In genomic region chr17:55959756-55960155, GRCh38 we compare ENCODE assay signal across 15 cellular contexts.
A peak's percentile ranks its signal among the peaks of the same experiment; 100 is the strongest.
DNase-seq lines count a peak whose midpoint lies in the region; ATAC-seq, FAIRE-seq and TF ChIP-seq lines count a peak whose summit lies in the region.
"Had no signal": no experiment of that assay in that cellular context is flagged by ENCODE, and none has a peak within 500 bp of the region (broad histone marks: within the 10 kb centered on the region; RNA-seq: fewer than 3 reads in every experiment).

No MANE protein-coding gene starts in this region.

- TF ChIP-seq CTCF in Loucy (conservative IDR thresholded peaks at IDR 0.05; ENCODE audit: low read length) (no peak), K562 (IDR thresholded peaks at IDR 0.05 in 2 of 3, conservative IDR thresholded peaks at IDR 0.05 in 1 of 3; ENCODE audit: insufficient read depth in 2 of 3, low read depth in 1 of 3, low read length in 3 of 3) (no peak)

- no peaks in the 10 kb centered on the region for H3F3A ChIP-seq in Loucy (ENCODE audit: low read depth)

- POLR2A ChIA-PET in K562 (lab: Yijun Ruan, JAX), result no interaction called here

- H3K4me2 ChIP-seq in Loucy (ENCODE audit: low read depth, low read length, poor library complexity, severe bottlenecking), result peak overlapping the region; percentile 58
- H3K4me2 ChIP-seq in K562 (ENCODE audit: insufficient read depth, low read length), result no peak overlapping the region
- H3K4me2 ChIP-seq: GM23338 had no signal

- 6% methylated on average over 5 of the region's 5 CpGs for WGBS in K562 (ENCODE audit: insufficient coverage, low coverage, missing lambda C conversion rate)

- no TSS peak for BruUV-seq in K562 (replicated peaks; lab: Mats Ljungman, UMichigan)

- H3K9ac ChIP-seq in Loucy (ENCODE audit: low read depth, low read length, poor library complexity, severe bottlenecking), result peak overlapping the region; percentile 4
- H3K9ac ChIP-seq in K562 (ENCODE audit: insufficient read depth in 1 of 2, low read depth in 2 of 2, low read length in 2 of 2), result no peak overlapping the region

- ATAC-seq in K562, result no peak
- ATAC-seq: GM23338, Panc1 had no signal

- H3K4me1 ChIP-seq in Loucy (ENCODE audit: insufficient read depth, low read length, poor library complexity, severe bottlenecking) (peaks cover 29% of the 10 kb centered on the region), K562 (replicated peaks in 1 of 2; ENCODE audit: control insufficient read depth in 2 of 2, insufficient read depth in 2 of 2, low read length in 2 of 2) (no peaks in the 10 kb centered on the region), HAP-1 (no peaks in the 10 kb centered on the region)

- FAIRE-seq in GM12891 (lab: Jason Lieb, UNC), result no peak
- no peak for FAIRE-seq in K562 (lab: Jason Lieb, UNC)

- no peak overlapping the region for H3K27ac ChIP-seq in K562 (ENCODE audit: extremely low read depth, low read depth, low read length)

- H3K79me2 ChIP-seq in Loucy (ENCODE audit: insufficient read depth, low read length) (no peaks in the 10 kb centered on the region), K562 (ENCODE audit: control insufficient read depth, insufficient read depth, low read length) (no peaks in the 10 kb centered on the region)

- H4K20me1 ChIP-seq in Loucy (ENCODE audit: insufficient read depth, low read length, poor library complexity, severe bottlenecking) (no peaks in the 10 kb centered on the region), K562 (replicated peaks; ENCODE audit: control insufficient read depth, insufficient read depth, low read length) (no peaks in the 10 kb centered on the region)

- TF ChIP-seq RAD21 in K562 (CRISPR knock-in tag; conservative IDR thresholded peaks at IDR 0.05 in 1 of 2, IDR thresholded peaks at IDR 0.05 in 1 of 2), result no peak

- TF ChIP-seq POLR2A in GM12891 (IDR thresholded peaks at IDR 0.05; ENCODE audit: low read depth, low read length), result no peak
- TF ChIP-seq POLR2A in K562 (conservative IDR thresholded peaks at IDR 0.05), result no peak

- H3K9me1 ChIP-seq in K562 (ENCODE audit: control insufficient read depth, insufficient read depth, low read length), result no peaks in the 10 kb centered on the region

- H3K36me3 ChIP-seq in Loucy (ENCODE audit: insufficient read depth, low read length), result no peaks in the 10 kb centered on the region
- H3K36me3 ChIP-seq in K562 (ENCODE audit: control insufficient read depth, insufficient read depth, low read length), result no peaks in the 10 kb centered on the region
- no peaks in the 10 kb centered on the region for H3K36me3 ChIP-seq in HAP-1 (replicated peaks)

- H3K9me3 ChIP-seq in Loucy (ENCODE audit: insufficient read depth, low read depth, low read length) (no peaks in the 10 kb centered on the region), K562 (replicated peaks; ENCODE audit: control insufficient read depth, insufficient read depth, low read depth, low read length) (no peaks in the 10 kb centered on the region), HAP-1 (no peaks in the 10 kb centered on the region)

- no peak for DNase-seq in GM12891 (ENCODE audit: insufficient read length, low spot score)
- DNase-seq in NOMO-1 treated with DMSO at 0.1 percent for 48 hours (lab: John Stamatoyannopoulos, UW; ENCODE audit: unreplicated experiment), result peak; percentile 53
- DNase-seq in K562 (ENCODE audit: extremely low read depth in 1 of 4, low spot score in 3 of 4), result no peak
- no peak for DNase-seq in NCI-H1930 (lab: John Stamatoyannopoulos, UW)
- DNase-seq in HAP-1 (ENCODE audit: low spot score in 2 of 2), result no peak
- no peak for DNase-seq in retina
- DNase-seq: AML-193, DMS79 treated with DMSO at 0.1 percent for 48 hours, NCI-H1105, NCI-H1694, NCI-H510A, NCI-H748 treated with DMSO at 0.1 percent for 48 hours had no signal

- intact Hi-C loops in K562 (cut with micrococcal nuclease), result loop anchor here (10.0 kb wide), 1 partner anchor 435 kb away; no protein-coding TSS in a partner anchor

- H3K4me3 ChIP-seq in Loucy (ENCODE audit: low read length, poor library complexity, severe bottlenecking), result peak overlapping the region; percentile 25
- H3K4me3 ChIP-seq in K562, result no peak overlapping the region
- no peak overlapping the region for H3K4me3 ChIP-seq in HAP-1
- H3K4me3 ChIP-seq: GM23338 had no signal

- H3K27me3 ChIP-seq in Loucy (ENCODE audit: insufficient read depth, low read length, poor library complexity, severe bottlenecking), result no peaks in the 10 kb centered on the region
- H3K27me3 ChIP-seq in K562 (ENCODE audit: control insufficient read depth in 2 of 2, insufficient read depth in 2 of 2, low read length in 2 of 2), result no peaks in the 10 kb centered on the region
- H3K27me3 ChIP-seq in HAP-1 (ENCODE audit: low read depth), result no peaks in the 10 kb centered on the region

- CTCF ChIA-PET in K562 (lab: Yijun Ruan, JAX; ENCODE audit: low intra/inter-chr PET ratio), result no interaction called here

- in situ Hi-C loops in K562 (cut with MboI), result no loop called here
- in situ Hi-C loops in HAP-1 (cut with MboI; ENCODE audit: low sequenced_read_pairs), result no loop called here

- no peaks in the 10 kb centered on the region for H3K9me2 ChIP-seq in Loucy (replicated peaks; ENCODE audit: low read depth, low read length)

- peak overlapping the region; percentile 39; the same call in 1 of the 2 replicates for H2AFZ ChIP-seq in Loucy (ENCODE audit: low read length)
- H2AFZ ChIP-seq in K562 (ENCODE audit: low read depth, low read length), result no peak overlapping the region
- H2AFZ ChIP-seq: GM23338 had no signal

- TF ChIP-seq EP300 in K562 (IDR thresholded peaks at IDR 0.05; ENCODE audit: low read length), result no peak

TF ChIP-seq in GM12891, 5 proteins besides CTCF, POLR2A, EP300 and RAD21:
- TF ChIP-seq POLR2AphosphoS5 (IDR thresholded peaks at IDR 0.05; ENCODE audit: low read depth, low read length) (no peak), SPI1 (IDR thresholded peaks at IDR 0.05; ENCODE audit: low read depth, low read length) (peak; percentile 69)
TF ChIP-seq in GM12891: peak in this region for 1.

TF ChIP-seq in K562, 482 proteins besides CTCF, POLR2A, EP300 and RAD21:
- TF ChIP-seq HLTF (IDR thresholded peaks at IDR 0.05) (no peak), KAT7 (CRISPR knock-in tag; IDR thresholded peaks at IDR 0.05; ENCODE audit: borderline replicate concordance) (no peak), SPI1 (IDR thresholded peaks at IDR 0.05; ENCODE audit: borderline replicate concordance, low read depth, low read length) (peak; percentile 90), HMBOX1 (IDR thresholded peaks at IDR 0.05) (no peak), E2F6 (IDR thresholded peaks at IDR 0.05; ENCODE audit: borderline replicate concordance in 1 of 2, extremely low read depth in 1 of 2, insufficient read depth in 1 of 2, insufficient read length in 1 of 2, low read depth in 1 of 2, low read length in 1 of 2, poor library complexity in 1 of 2, severe bottlenecking in 1 of 2) (no peak), ADNP (tag; IDR thresholded peaks at IDR 0.05) (no peak), ZNF639 (CRISPR knock-in tag; conservative IDR thresholded peaks at IDR 0.05 in 1 of 2, IDR thresholded peaks at IDR 0.05 in 1 of 2) (no peak)
